Comparison of ENCODE assay signal across 13 cellular contexts in the genomic region with DNA sequence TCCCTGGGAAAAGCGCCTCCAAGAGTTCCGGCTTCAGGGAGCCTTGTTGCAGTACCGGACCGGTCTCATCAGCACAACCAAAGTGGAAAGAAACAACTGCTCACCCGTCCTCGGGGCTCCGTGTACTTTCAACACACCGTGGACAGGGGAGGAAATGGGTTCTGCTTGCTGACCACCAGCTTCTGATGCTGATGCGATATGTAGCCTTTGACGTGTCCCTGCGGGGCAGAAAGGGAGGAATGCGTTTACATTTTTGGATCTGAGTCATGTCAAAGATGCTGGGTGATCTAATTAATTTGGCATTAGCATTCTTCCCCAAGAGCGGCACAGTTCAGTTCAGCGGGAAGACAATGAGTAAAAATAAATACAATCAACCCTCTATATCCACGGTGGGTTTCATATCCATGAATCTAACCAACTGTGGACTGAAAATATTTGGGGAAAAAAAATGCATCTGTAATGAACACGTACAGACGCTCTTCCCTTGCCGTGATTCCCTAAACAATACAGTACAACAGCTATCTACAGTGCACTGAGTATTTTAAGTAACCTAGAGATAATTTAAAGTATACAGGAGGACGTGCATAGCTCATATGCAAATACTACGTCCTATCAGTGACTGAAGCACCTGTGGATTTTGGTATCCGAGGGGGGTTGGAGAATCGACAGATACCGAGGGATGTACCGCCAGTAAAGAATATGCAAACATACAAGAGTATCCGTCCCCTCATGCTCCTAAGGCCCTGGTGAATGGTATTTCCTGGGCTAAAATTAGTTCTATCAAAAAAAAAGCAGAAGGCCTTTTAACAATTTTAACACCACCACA. TPM values are rescaled to one million over a fixed set of nuclear protein-coding genes. Genes with fewer than 3 reads are reported as not detected.
DNase-seq lines count a peak whose midpoint lies in the region; TF ChIP-seq lines count a peak whose summit lies in the region.
"Had no signal": no experiment of that assay in that cellular context is flagged by ENCODE, and none has a peak within 500 bp of the region (broad histone marks: within the 10 kb centered on the region; RNA-seq: fewer than 3 reads in every experiment).

No MANE protein-coding gene starts in this region.

- no peaks in the 10 kb centered on the region for H3K9me3 ChIP-seq in thyroid gland
- H3K9me3 ChIP-seq: heart right ventricle had no signal

- peak; percentile 75 for DNase-seq in AG20443 (ENCODE audit: low spot score)
- DNase-seq in HT1080 (ENCODE audit: low read depth), result peak; percentile 94
- DNase-seq in brain pericyte (ENCODE audit: low read depth, low spot score), result peak; percentile 41
- peak; percentile 51 for DNase-seq in kidney epithelial cell (ENCODE audit: low read depth)
- DNase-seq in GM13976 (ENCODE audit: low spot score), result no peak
- DNase-seq in kidney glomerular epithelial cell (lab: John Stamatoyannopoulos, UW), result no peak
- DNase-seq in thyroid gland, result no peak
- no peak for DNase-seq in stimulated activated CD8-positive, alpha-beta memory T cell treated with anti-CD3 and anti-CD28 coated beads, Interleukin-4, amount 100 ng/mL, for 48 hours
- DNase-seq: activated CD4-positive, alpha-beta T cell treated with anti-CD3 and anti-CD28 coated beads, Interleukin-2, amount 50 U/mL, for 4 hours; aorta; DMS79; heart right ventricle had no signal

- 88 to 89% methylated on average over 25 of the region's 25 CpGs for WGBS in thyroid gland, 2 donors

- H3K4me3 ChIP-seq in kidney epithelial cell (ENCODE audit: low read depth, low read length), result no peak overlapping the region
- H3K4me3 ChIP-seq in thyroid gland (replicated peaks in 1 of 3), result no peak overlapping the region
- H3K4me3 ChIP-seq: heart right ventricle had no signal

- no peak for TF ChIP-seq CTCF in kidney epithelial cell (IDR thresholded peaks at IDR 0.05; ENCODE audit: insufficient read depth, low read length, poor library complexity, severe bottlenecking)
- no peak for TF ChIP-seq CTCF in GM13976 (IDR thresholded peaks at IDR 0.05; ENCODE audit: borderline replicate concordance, control extremely low read depth, extremely low read depth, insufficient read depth, missing control alignments)
- no peak for TF ChIP-seq CTCF in thyroid gland (IDR thresholded peaks at IDR 0.05)

- no peak for TF ChIP-seq POLR2A in thyroid gland (IDR thresholded peaks at IDR 0.05)

- H3K27ac ChIP-seq in thyroid gland, result no peak overlapping the region

- no peaks in the 10 kb centered on the region for H3K4me1 ChIP-seq in thyroid gland

- H3K36me3 ChIP-seq in kidney epithelial cell (ENCODE audit: control insufficient read depth, insufficient read depth, low read length) (peaks cover 1% of the 10 kb centered on the region), thyroid gland (peaks cover 51 to 63% of the 10 kb centered on the region in 2 donors)

- in situ Hi-C loops in GM13976 (cut with MboI; ENCODE audit: low sequenced_read_pairs, unreplicated experiment), result no loop called here

- intact Hi-C loops in thyroid gland (cut with DNase I), result no loop called here

- H3K27me3 ChIP-seq in kidney epithelial cell (ENCODE audit: control insufficient read depth, insufficient read depth, low read length), result no peaks in the 10 kb centered on the region
- H3K27me3 ChIP-seq in thyroid gland, result no peaks in the 10 kb centered on the region
- H3K27me3 ChIP-seq: heart right ventricle had no signal

RNA-seq across cellular contexts. Expression of gene PROZ, which starts 19.8 kb away (rescaled TPM):
- not detected in 2 replicates for total RNA-seq in HT1080 (2014; rRNA removed; shearing (Covaris generic))
- not detected in 2 replicates for polyA plus RNA-seq in HT1080 (2015; cell fraction: cytosol; rRNA removed)
- polyA plus RNA-seq in HT1080 (2015; cell fraction: nucleus; rRNA removed), result not detected in 2 replicates
- total RNA-seq in kidney epithelial cell (not detected in 2 replicates), thyroid gland (not detected)
- total RNA-seq: aorta, urinary bladder had no signal
- polyA plus RNA-seq: aorta, urinary bladder had no signal

RNA-seq across cellular contexts. Expression of gene PCID2, which starts 30.2 kb away (rescaled TPM):
- 113 and 114 TPM in 2 replicates for total RNA-seq in HT1080 (2014; rRNA removed; shearing (Covaris generic))
- 94.3 and 110 TPM in 2 replicates for polyA plus RNA-seq in HT1080 (2015; cell fraction: cytosol; rRNA removed)
- 173 and 187 TPM in 2 replicates for polyA plus RNA-seq in HT1080 (2015; cell fraction: nucleus; rRNA removed)
- 34.8 and 36.9 TPM in 2 replicates for total RNA-seq in kidney epithelial cell
- 10 to 100 TPM; 50.5 to 75.6 (median 56.5) TPM for total RNA-seq in thyroid gland

RNA-seq across cellular contexts. Expression of gene CUL4A, which starts 31.1 kb away (rescaled TPM):
- total RNA-seq in HT1080 (2014; rRNA removed; shearing (Covaris generic)), result 159 and 192 TPM in 2 replicates
- polyA plus RNA-seq in HT1080 (2015; cell fraction: cytosol; rRNA removed), result 106 and 113 TPM in 2 replicates
- 96.6 and 163 TPM in 2 replicates for polyA plus RNA-seq in HT1080 (2015; cell fraction: nucleus; rRNA removed)
- 90.4 and 96.0 TPM in 2 replicates for total RNA-seq in kidney epithelial cell
- total RNA-seq in thyroid gland, result 100 to 1,000 TPM in 3 of 4 donors, 10 to 100 TPM in 1; 78.9 to 131 (median 122) TPM

RNA-seq across cellular contexts. Expression of gene F10, which starts 55.7 kb away (rescaled TPM):
- not detected in 2 replicates for total RNA-seq in HT1080 (2014; rRNA removed; shearing (Covaris generic))
- polyA plus RNA-seq in HT1080 (2015; cell fraction: cytosol; rRNA removed), result not detected in 2 replicates
- polyA plus RNA-seq in HT1080 (2015; cell fraction: nucleus; rRNA removed), result not detected in 2 replicates
- total RNA-seq in kidney epithelial cell (0.08 and 0.75 TPM in 2 replicates), thyroid gland (10 to 100 TPM in 1 of 4 donors, 1 to 10 TPM in 3; 4.0 to 19.9 (median 7.0) TPM)

Comparison
In these comparisons a context has a peak if more than half of its experiments do, and no peak if none do; other contexts are left out.
1. DNase-seq: peak in AG20443 (single experiment), HT1080 (single experiment), brain pericyte (single experiment) and kidney epithelial cell (single experiment); none in GM13976 (single experiment), kidney glomerular epithelial cell (single experiment), thyroid gland (0 of 2) and stimulated activated CD8-positive, alpha-beta memory T cell treated with anti-CD3 and anti-CD28 coated beads, Interleukin-4, amount 100 ng/mL, for 48 hours (single experiment).